ENCODE assay signal across 8 cellular contexts in genomic region chr4:40121515-40121914, GRCh38.
DNase-seq lines count a peak whose midpoint lies in the region; ATAC-seq lines count a peak whose summit lies in the region.

No MANE protein-coding gene starts in this region.

- H3K4me3 ChIP-seq in skeletal muscle cell (ENCODE audit: low read depth, low read length), result no peak overlapping the region

- ATAC-seq in left ventricle myocardium superior, result peak; percentile 25

- intact Hi-C loops in left ventricle myocardium superior (cut with micrococcal nuclease) (no loop called here), cardiac septum (cut with DNase I) (no loop called here)

- DNase-seq in left ventricle myocardium superior, result no peak
- no peak for DNase-seq in cardiac septum (ENCODE audit: low spot score)
- DNase-seq in NOMO-1 (lab: John Stamatoyannopoulos, UW; ENCODE audit: unreplicated experiment in 2 of 2), result peak; percentile 60 to 90
- DNase-seq in dermis microvascular lymphatic vessel endothelial cell (ENCODE audit: low read depth in 2 of 2), result peak; percentile 88 to 97
- DNase-seq in skeletal muscle cell (ENCODE audit: low read depth), result peak; percentile 57
- DNase-seq in COLO829 (ENCODE audit: low spot score), result no peak
- DNase-seq in middle frontal gyrus (ENCODE audit: extremely low spot score, low spot score), result no peak
- DNase-seq in NCI-H1105 (lab: John Stamatoyannopoulos, UW), result no peak

Comparison
In these comparisons a context has a peak if more than half of its experiments do, and no peak if none do; other contexts are left out.
1. DNase-seq: peak in NOMO-1 (2 of 2), dermis microvascular lymphatic vessel endothelial cell (2 of 2) and skeletal muscle cell (single experiment); none in left ventricle myocardium superior (single experiment), cardiac septum (single experiment), COLO829 (single experiment), middle frontal gyrus (single experiment) and NCI-H1105 (single experiment).